ENCODE assay signal across 20 cellular contexts in genomic region chr4:86446996-86447395, GRCh38.
DNase-seq lines count a peak whose midpoint lies in the region; ATAC-seq and TF ChIP-seq lines count a peak whose summit lies in the region.
"Had no signal": no experiment of that assay in that cellular context is flagged by ENCODE, and none has a peak within 500 bp of the region (broad histone marks: within the 10 kb centered on the region; RNA-seq: fewer than 3 reads in every experiment).

No MANE protein-coding gene starts in this region.

- H3K9me3 ChIP-seq in endodermal cell (ENCODE audit: control insufficient read depth, low read length) (peaks cover 46% of the 10 kb centered on the region), neural progenitor cell (ENCODE audit: low read depth) (peaks cover 19% of the 10 kb centered on the region)
- no peaks in the 10 kb centered on the region for H3K9me3 ChIP-seq in naive thymus-derived CD4-positive, alpha-beta T cell (ENCODE audit: control insufficient read depth in 2 of 3, low read length in 3 of 3)
- H3K9me3 ChIP-seq: A549, Caco-2 had no signal

- intact Hi-C loops in naive thymus-derived CD4-positive, alpha-beta T cell (cut with micrococcal nuclease): no loop called here

- H3K9ac ChIP-seq in endodermal cell (ENCODE audit: extremely low read depth, low read length, poor library complexity, severe bottlenecking) (no peak overlapping the region), neural progenitor cell (no peak overlapping the region)
- H3K9ac ChIP-seq: BLaER1 treated with 17β-estradiol and CSF1 and Interleukin-3, amounts not matched to agents 10 nM and 100 nM had no signal

- peaks cover 66% of the 10 kb centered on the region for H3F3A ChIP-seq in neural progenitor cell (ENCODE audit: low read depth)

- H4K20me1 ChIP-seq in neural progenitor cell (ENCODE audit: low read depth): no peaks in the 10 kb centered on the region
- H4K20me1 ChIP-seq: BLaER1 treated with 17β-estradiol and CSF1 and Interleukin-3, amounts not matched to agents 10 nM and 100 nM had no signal

- H3K4me3 ChIP-seq in endodermal cell (ENCODE audit: low read length) (no peak overlapping the region), neural progenitor cell (no peak overlapping the region)
- no peak overlapping the region for H3K4me3 ChIP-seq in naive thymus-derived CD4-positive, alpha-beta T cell (ENCODE audit: low read length)
- H3K4me3 ChIP-seq: A549; BLaER1 treated with 17β-estradiol and CSF1 and Interleukin-3, amounts not matched to agents 10 nM and 100 nM had no signal

- H3K9me3 Mint-ChIP-seq in endodermal cell (peaks cover 35% of the 10 kb centered on the region), neural progenitor cell (peaks cover 37% of the 10 kb centered on the region)
- H3K9me3 Mint-ChIP-seq in naive thymus-derived CD4-positive, alpha-beta T cell: peaks cover 0 to 12% (median 3%) of the 10 kb centered on the region in 11 donors
- peaks cover 10% of the 10 kb centered on the region for H3K9me3 Mint-ChIP-seq in activated naive CD8-positive, alpha-beta T cell treated with anti-CD3 and anti-CD28 coated beads, Interleukin-2, amount 50 U/mL, for 24 hours
- H3K9me3 Mint-ChIP-seq: CD4-positive, alpha-beta T cell; CD8-positive, alpha-beta T cell had no signal

- H3K4me2 ChIP-seq in neural progenitor cell: no peak overlapping the region
- H3K4me2 ChIP-seq: A549; BLaER1 treated with 17β-estradiol and CSF1 and Interleukin-3, amounts not matched to agents 10 nM and 100 nM had no signal

- H3K4me3 Mint-ChIP-seq in endodermal cell (no peak overlapping the region), neural progenitor cell (no peak overlapping the region)
- no peak overlapping the region for H3K4me3 Mint-ChIP-seq in naive thymus-derived CD4-positive, alpha-beta T cell
- no peak overlapping the region for H3K4me3 Mint-ChIP-seq in activated naive CD8-positive, alpha-beta T cell treated with anti-CD3 and anti-CD28 coated beads, Interleukin-2, amount 50 U/mL, for 24 hours
- H3K4me3 Mint-ChIP-seq: B cell; CD4-positive, alpha-beta T cell; CD8-positive, alpha-beta T cell had no signal

- H3K27me3 ChIP-seq in endodermal cell (ENCODE audit: control insufficient read depth, insufficient read depth, low read length, poor library complexity, severe bottlenecking) (no peaks in the 10 kb centered on the region), neural progenitor cell (no peaks in the 10 kb centered on the region)
- no peaks in the 10 kb centered on the region for H3K27me3 ChIP-seq in naive thymus-derived CD4-positive, alpha-beta T cell (ENCODE audit: control insufficient read depth in 2 of 2, insufficient read depth in 2 of 2, low read length in 2 of 2)
- H3K27me3 ChIP-seq: BLaER1 treated with 17β-estradiol and CSF1 and Interleukin-3, amounts not matched to agents 10 nM and 100 nM had no signal

- DNase-seq in NCI-H82 (lab: John Stamatoyannopoulos, UW) (peak; percentile 61), NCI-H82 treated with DMSO at 0.1 percent for 48 hours (lab: John Stamatoyannopoulos, UW; ENCODE audit: unreplicated experiment) (no peak), SK-N-DZ (ENCODE audit: low spot score) (peak; percentile 16), endodermal cell (peak; percentile 69), neural progenitor cell (ENCODE audit: low spot score) (no peak)
- DNase-seq in naive thymus-derived CD4-positive, alpha-beta T cell: no peak
- no peak for DNase-seq in activated naive CD8-positive, alpha-beta T cell treated with anti-CD3 and anti-CD28 coated beads, Interleukin-2, amount 50 U/mL, for 24 hours
- DNase-seq: AML-193; Caco-2; Calu3; CD4-positive, alpha-beta T cell; CD8-positive, alpha-beta T cell; DMS79 treated with DMSO at 0.1 percent for 48 hours; GF-D8 had no signal

- TF ChIP-seq CTCF in endodermal cell (conservative IDR thresholded peaks at IDR 0.05): no peak
- TF ChIP-seq CTCF in neural progenitor cell (IDR thresholded peaks at IDR 0.05): no peak

- H3K27ac ChIP-seq in endodermal cell (ENCODE audit: low read depth, low read length) (no peak overlapping the region), neural progenitor cell (peak overlapping the region; percentile 56)
- no peak overlapping the region for H3K27ac ChIP-seq in naive thymus-derived CD4-positive, alpha-beta T cell (ENCODE audit: low read depth, low read length)
- H3K27ac ChIP-seq: 22Rv1; A549; BLaER1 treated with 17β-estradiol and CSF1 and Interleukin-3, amounts not matched to agents 10 nM and 100 nM; C4-2B had no signal

- H3K27me3 Mint-ChIP-seq in endodermal cell (ENCODE audit: insufficient read depth): no peaks in the 10 kb centered on the region
- no peaks in the 10 kb centered on the region for H3K27me3 Mint-ChIP-seq in neural progenitor cell (ENCODE audit: insufficient read depth, low read depth)
- peaks cover 10 to 36% (median 15%) of the 10 kb centered on the region in 5 donors for H3K27me3 Mint-ChIP-seq in naive thymus-derived CD4-positive, alpha-beta T cell
- peaks cover 3% of the 10 kb centered on the region for H3K27me3 Mint-ChIP-seq in activated naive CD8-positive, alpha-beta T cell treated with anti-CD3 and anti-CD28 coated beads, Interleukin-2, amount 50 U/mL, for 24 hours

- H3K4me1 ChIP-seq in endodermal cell (ENCODE audit: control insufficient read depth, insufficient read depth, low read length): peaks cover 7% of the 10 kb centered on the region
- peaks cover 53% of the 10 kb centered on the region for H3K4me1 ChIP-seq in neural progenitor cell
- no peaks in the 10 kb centered on the region for H3K4me1 ChIP-seq in naive thymus-derived CD4-positive, alpha-beta T cell (ENCODE audit: control insufficient read depth in 2 of 2, insufficient read depth in 2 of 2, low read length in 2 of 2)
- H3K4me1 ChIP-seq: Caco-2 had no signal

- POLR2A ChIA-PET in naive thymus-derived CD4-positive, alpha-beta T cell (lab: Charles Lee): no interaction called here

- no peak for ATAC-seq in HG02610 (IDR thresholded peaks at IDR 0.05; ENCODE audit: unreplicated experiment)
- no peak for ATAC-seq in naive thymus-derived CD4-positive, alpha-beta T cell
- no peak for ATAC-seq in activated naive CD8-positive, alpha-beta T cell treated with anti-CD3 and anti-CD28 coated beads, Interleukin-2, amount 50 U/mL, for 24 hours
- ATAC-seq: A549; CD8-positive, alpha-beta T cell had no signal

- no peak overlapping the region for H2AFZ ChIP-seq in neural progenitor cell (replicated peaks)

- H3K36me3 ChIP-seq in endodermal cell (ENCODE audit: control insufficient read depth, insufficient read depth, low read length) (peaks cover 11% of the 10 kb centered on the region), neural progenitor cell (peaks cover 20% of the 10 kb centered on the region)
- no peaks in the 10 kb centered on the region for H3K36me3 ChIP-seq in naive thymus-derived CD4-positive, alpha-beta T cell (ENCODE audit: control insufficient read depth in 2 of 3, insufficient read depth in 3 of 3, low read length in 3 of 3)
- H3K36me3 ChIP-seq: BLaER1 treated with 17β-estradiol and CSF1 and Interleukin-3, amounts not matched to agents 10 nM and 100 nM had no signal

- H3K27ac Mint-ChIP-seq in endodermal cell (peak overlapping the region; percentile 67), neural progenitor cell (no peak overlapping the region)
- no peak overlapping the region for H3K27ac Mint-ChIP-seq in naive thymus-derived CD4-positive, alpha-beta T cell
- no peak overlapping the region for H3K27ac Mint-ChIP-seq in activated naive CD8-positive, alpha-beta T cell treated with anti-CD3 and anti-CD28 coated beads, Interleukin-2, amount 50 U/mL, for 24 hours
- H3K27ac Mint-ChIP-seq: B cell; CD4-positive, alpha-beta T cell; CD8-positive, alpha-beta T cell had no signal

- CTCF ChIA-PET in naive thymus-derived CD4-positive, alpha-beta T cell (lab: Charles Lee): no interaction called here

- H3K4me1 Mint-ChIP-seq in endodermal cell (peaks cover 47% of the 10 kb centered on the region), neural progenitor cell (peaks cover 44% of the 10 kb centered on the region)
- no peaks in the 10 kb centered on the region for H3K4me1 Mint-ChIP-seq in naive thymus-derived CD4-positive, alpha-beta T cell
- H3K4me1 Mint-ChIP-seq in activated naive CD8-positive, alpha-beta T cell treated with anti-CD3 and anti-CD28 coated beads, Interleukin-2, amount 50 U/mL, for 24 hours: no peaks in the 10 kb centered on the region
- H3K4me1 Mint-ChIP-seq: B cell had no signal

- 51 to 69% methylated on average over 2 to 4 of the region's 5 CpGs for WGBS in endodermal cell (ENCODE audit: insufficient coverage in 1 of 2, insufficient read length in 1 of 2), 2 experiments

- no peaks in the 10 kb centered on the region for H3K79me2 ChIP-seq in neural progenitor cell (ENCODE audit: low read depth)

- peaks cover 39% of the 10 kb centered on the region for H3K36me3 Mint-ChIP-seq in endodermal cell (ENCODE audit: low read depth)
- H3K36me3 Mint-ChIP-seq in neural progenitor cell: peaks cover 39% of the 10 kb centered on the region
- no peaks in the 10 kb centered on the region for H3K36me3 Mint-ChIP-seq in naive thymus-derived CD4-positive, alpha-beta T cell
- no peaks in the 10 kb centered on the region for H3K36me3 Mint-ChIP-seq in activated naive CD8-positive, alpha-beta T cell treated with anti-CD3 and anti-CD28 coated beads, Interleukin-2, amount 50 U/mL, for 24 hours (ENCODE audit: low read depth)
- H3K36me3 Mint-ChIP-seq: CD8-positive, alpha-beta T cell had no signal

Comparison
In these comparisons a context has a peak if more than half of its experiments do, and no peak if none do; other contexts are left out.
1. DNase-seq: peak in NCI-H82 (single experiment), SK-N-DZ (single experiment) and endodermal cell (single experiment); none in NCI-H82 treated with DMSO at 0.1 percent for 48 hours (single experiment), neural progenitor cell (single experiment), naive thymus-derived CD4-positive, alpha-beta T cell (0 of 9) and activated naive CD8-positive, alpha-beta T cell treated with anti-CD3 and anti-CD28 coated beads, Interleukin-2, amount 50 U/mL, for 24 hours (single experiment).